20 cellular contexts compared by ENCODE assay signal in genomic region chr7:12929416-12930140, GRCh38.
DNase-seq lines count a peak whose midpoint lies in the region; ATAC-seq and TF ChIP-seq lines count a peak whose summit lies in the region.
"Had no signal": no experiment of that assay in that cellular context is flagged by ENCODE, and none has a peak within 500 bp of the region (broad histone marks: within the 10 kb centered on the region; RNA-seq: fewer than 3 reads in every experiment).

No MANE protein-coding gene starts in this region.

- no peak overlapping the region for H3K4me3 ChIP-seq in HUES6 (ENCODE audit: low read depth, low read length)
- no peak overlapping the region for H3K4me3 ChIP-seq in fibroblast of villous mesenchyme (ENCODE audit: low read depth, low read length)
- no peak overlapping the region for H3K4me3 ChIP-seq in smooth muscle cell
- H3K4me3 ChIP-seq: psoas muscle, spleen had no signal

- peaks cover 4% of the 10 kb centered on the region for H3F3A ChIP-seq in smooth muscle cell (ENCODE audit: low read depth)

- no peaks in the 10 kb centered on the region for H3K9me3 ChIP-seq in HUES6 (ENCODE audit: control insufficient read depth, insufficient read depth, low read depth, low read length)
- no peaks in the 10 kb centered on the region for H3K9me3 ChIP-seq in smooth muscle cell (replicated peaks; ENCODE audit: low read depth)
- H3K9me3 ChIP-seq: psoas muscle, SK-N-SH, spleen had no signal

- no peak overlapping the region for H3K4me3 Mint-ChIP-seq in chondrocyte (ENCODE audit: unreplicated experiment)
- H3K4me3 Mint-ChIP-seq: naive thymus-derived CD8-positive, alpha-beta T cell had no signal

- H3K27me3 ChIP-seq in HUES6 (ENCODE audit: control insufficient read depth, insufficient read depth, low read length) (no peaks in the 10 kb centered on the region), smooth muscle cell (ENCODE audit: low read depth) (no peaks in the 10 kb centered on the region)
- H3K27me3 ChIP-seq: spleen had no signal

- TF ChIP-seq CTCF in fibroblast of villous mesenchyme (IDR thresholded peaks at IDR 0.05; ENCODE audit: insufficient read depth, low read depth, low read length): no peak
- TF ChIP-seq CTCF in smooth muscle cell (IDR thresholded peaks at IDR 0.05; ENCODE audit: borderline replicate concordance, insufficient read depth, poor library complexity, severe bottlenecking): no peak
- TF ChIP-seq CTCF in chondrocyte (IDR thresholded peaks at IDR 0.05): no peak

- H3K4me1 ChIP-seq in HUES6 (ENCODE audit: control insufficient read depth, insufficient read depth, low read length) (peaks cover 7% of the 10 kb centered on the region; the same call in 1 of the 2 replicates), smooth muscle cell (ENCODE audit: low read depth) (peaks cover 20% of the 10 kb centered on the region)
- H3K4me1 ChIP-seq: psoas muscle, spleen had no signal

- 97% methylated on average over 1 of the region's 1 CpG for WGBS in smooth muscle cell (ENCODE audit: low lambda C conversion rate)

- H3K36me3 ChIP-seq in HUES6 (ENCODE audit: control insufficient read depth, insufficient read depth, low read length): no peaks in the 10 kb centered on the region
- no peaks in the 10 kb centered on the region for H3K36me3 ChIP-seq in smooth muscle cell (ENCODE audit: low read depth)
- H3K36me3 ChIP-seq: spleen had no signal

- peak overlapping the region; percentile 78 for H2AFZ ChIP-seq in smooth muscle cell (ENCODE audit: low read depth)

- peak; percentile 48 for ATAC-seq in GM19397 (IDR thresholded peaks at IDR 0.05; ENCODE audit: unreplicated experiment)
- ATAC-seq in HG02623 (IDR thresholded peaks at IDR 0.05; ENCODE audit: unreplicated experiment): no peak
- ATAC-seq in HG02642 (IDR thresholded peaks at IDR 0.05; ENCODE audit: poor library complexity, unreplicated experiment): no peak
- ATAC-seq: naive thymus-derived CD8-positive, alpha-beta T cell; psoas muscle had no signal

- H3K27ac ChIP-seq in HUES6 (ENCODE audit: low read depth, low read length) (0 out of 2 replicates have a peak overlapping the region, but pooled peaks have one; percentile 7), smooth muscle cell (ENCODE audit: low read depth) (peak overlapping the region; percentile 51)
- H3K27ac ChIP-seq: psoas muscle, spleen had no signal

- H3K27me3 Mint-ChIP-seq in chondrocyte (ENCODE audit: low read depth): no peaks in the 10 kb centered on the region

- H3K79me2 ChIP-seq in smooth muscle cell (ENCODE audit: low read depth): no peaks in the 10 kb centered on the region

- H3K9ac ChIP-seq in HUES6 (ENCODE audit: low read length) (no peak overlapping the region), smooth muscle cell (ENCODE audit: low read depth) (no peak overlapping the region)
- H3K9ac ChIP-seq: SK-N-SH had no signal

- no peaks in the 10 kb centered on the region for H3K9me3 Mint-ChIP-seq in chondrocyte (ENCODE audit: low read depth)
- H3K9me3 Mint-ChIP-seq: naive thymus-derived CD8-positive, alpha-beta T cell had no signal

- no peaks in the 10 kb centered on the region for H4K20me1 ChIP-seq in smooth muscle cell (ENCODE audit: low read depth)

- DNase-seq in fibroblast of villous mesenchyme (ENCODE audit: low read depth) (peak; percentile 77), smooth muscle cell (lab: John Stamatoyannopoulos, UW; ENCODE audit: unreplicated experiment) (no peak), chondrocyte (ENCODE audit: low spot score) (no peak)
- DNase-seq: activated CD8-positive, alpha-beta memory T cell treated with anti-CD3 and anti-CD28 coated beads, Interleukin-2, amount 50 U/mL, for 48 hours; activated gamma-delta T cell treated with Interleukin-2 at 50 U/mL for 16 hours; COR-L47; cortex of kidney; Kasumi-1; naive thymus-derived CD8-positive, alpha-beta T cell; NCI-H1105 treated with DMSO at 0.1 percent for 48 hours; NCI-H2171 treated with DMSO at 0.1 percent for 48 hours; NCI-H82; psoas muscle; SK-N-SH; spleen; T1000 had no signal

- peak overlapping the region; percentile 26 for H3K4me2 ChIP-seq in smooth muscle cell
- H3K4me2 ChIP-seq: SK-N-SH had no signal

- H3K4me1 Mint-ChIP-seq in chondrocyte (ENCODE audit: low read depth): peaks cover 20% of the 10 kb centered on the region

- no peak overlapping the region for H3K27ac Mint-ChIP-seq in chondrocyte (ENCODE audit: unreplicated experiment)
- H3K27ac Mint-ChIP-seq: naive thymus-derived CD8-positive, alpha-beta T cell had no signal

- no peaks in the 10 kb centered on the region for H3K36me3 Mint-ChIP-seq in chondrocyte (ENCODE audit: low read depth)
- H3K36me3 Mint-ChIP-seq: naive thymus-derived CD8-positive, alpha-beta T cell had no signal
